1 cellular context compared by ENCODE assay signal in the genomic region with DNA sequence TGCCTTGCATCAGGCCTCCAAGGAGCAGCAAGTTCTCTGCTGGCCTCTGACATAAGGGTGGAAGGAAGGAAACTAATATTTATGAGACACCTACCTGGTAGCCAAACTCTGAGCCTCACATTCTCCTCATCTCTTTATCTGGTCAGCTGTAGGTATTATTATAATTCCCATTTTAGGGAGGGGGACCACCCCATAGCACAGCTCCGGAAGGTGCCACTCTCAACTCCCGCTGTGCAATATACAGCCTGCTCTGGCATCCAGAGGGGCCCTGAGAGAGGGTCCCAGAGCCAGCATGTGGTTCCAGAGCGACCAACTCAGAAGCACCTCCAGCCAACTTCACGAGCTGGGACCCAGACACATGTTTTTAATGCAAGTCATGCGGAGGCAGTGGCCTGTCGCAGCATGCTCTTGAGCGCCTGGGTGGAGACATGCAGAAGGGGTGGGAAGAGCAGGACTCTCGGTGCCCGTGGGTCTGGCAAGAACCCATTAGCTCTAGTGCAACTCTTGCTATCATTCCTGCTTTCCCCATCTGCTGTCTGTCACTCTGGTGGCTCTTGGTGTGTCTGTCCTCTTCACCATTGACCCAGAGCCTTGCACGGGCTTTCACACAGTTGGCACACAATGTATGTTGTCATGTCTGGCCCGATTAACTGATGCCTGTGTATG.
TF ChIP-seq lines count a peak whose summit lies in the region.

No MANE protein-coding gene starts in this region.

TF ChIP-seq in K562, 482 proteins besides CTCF, POLR2A, EP300 and RAD21 (continued from another document and continues in another):
- TF ChIP-seq, protein P1, sequence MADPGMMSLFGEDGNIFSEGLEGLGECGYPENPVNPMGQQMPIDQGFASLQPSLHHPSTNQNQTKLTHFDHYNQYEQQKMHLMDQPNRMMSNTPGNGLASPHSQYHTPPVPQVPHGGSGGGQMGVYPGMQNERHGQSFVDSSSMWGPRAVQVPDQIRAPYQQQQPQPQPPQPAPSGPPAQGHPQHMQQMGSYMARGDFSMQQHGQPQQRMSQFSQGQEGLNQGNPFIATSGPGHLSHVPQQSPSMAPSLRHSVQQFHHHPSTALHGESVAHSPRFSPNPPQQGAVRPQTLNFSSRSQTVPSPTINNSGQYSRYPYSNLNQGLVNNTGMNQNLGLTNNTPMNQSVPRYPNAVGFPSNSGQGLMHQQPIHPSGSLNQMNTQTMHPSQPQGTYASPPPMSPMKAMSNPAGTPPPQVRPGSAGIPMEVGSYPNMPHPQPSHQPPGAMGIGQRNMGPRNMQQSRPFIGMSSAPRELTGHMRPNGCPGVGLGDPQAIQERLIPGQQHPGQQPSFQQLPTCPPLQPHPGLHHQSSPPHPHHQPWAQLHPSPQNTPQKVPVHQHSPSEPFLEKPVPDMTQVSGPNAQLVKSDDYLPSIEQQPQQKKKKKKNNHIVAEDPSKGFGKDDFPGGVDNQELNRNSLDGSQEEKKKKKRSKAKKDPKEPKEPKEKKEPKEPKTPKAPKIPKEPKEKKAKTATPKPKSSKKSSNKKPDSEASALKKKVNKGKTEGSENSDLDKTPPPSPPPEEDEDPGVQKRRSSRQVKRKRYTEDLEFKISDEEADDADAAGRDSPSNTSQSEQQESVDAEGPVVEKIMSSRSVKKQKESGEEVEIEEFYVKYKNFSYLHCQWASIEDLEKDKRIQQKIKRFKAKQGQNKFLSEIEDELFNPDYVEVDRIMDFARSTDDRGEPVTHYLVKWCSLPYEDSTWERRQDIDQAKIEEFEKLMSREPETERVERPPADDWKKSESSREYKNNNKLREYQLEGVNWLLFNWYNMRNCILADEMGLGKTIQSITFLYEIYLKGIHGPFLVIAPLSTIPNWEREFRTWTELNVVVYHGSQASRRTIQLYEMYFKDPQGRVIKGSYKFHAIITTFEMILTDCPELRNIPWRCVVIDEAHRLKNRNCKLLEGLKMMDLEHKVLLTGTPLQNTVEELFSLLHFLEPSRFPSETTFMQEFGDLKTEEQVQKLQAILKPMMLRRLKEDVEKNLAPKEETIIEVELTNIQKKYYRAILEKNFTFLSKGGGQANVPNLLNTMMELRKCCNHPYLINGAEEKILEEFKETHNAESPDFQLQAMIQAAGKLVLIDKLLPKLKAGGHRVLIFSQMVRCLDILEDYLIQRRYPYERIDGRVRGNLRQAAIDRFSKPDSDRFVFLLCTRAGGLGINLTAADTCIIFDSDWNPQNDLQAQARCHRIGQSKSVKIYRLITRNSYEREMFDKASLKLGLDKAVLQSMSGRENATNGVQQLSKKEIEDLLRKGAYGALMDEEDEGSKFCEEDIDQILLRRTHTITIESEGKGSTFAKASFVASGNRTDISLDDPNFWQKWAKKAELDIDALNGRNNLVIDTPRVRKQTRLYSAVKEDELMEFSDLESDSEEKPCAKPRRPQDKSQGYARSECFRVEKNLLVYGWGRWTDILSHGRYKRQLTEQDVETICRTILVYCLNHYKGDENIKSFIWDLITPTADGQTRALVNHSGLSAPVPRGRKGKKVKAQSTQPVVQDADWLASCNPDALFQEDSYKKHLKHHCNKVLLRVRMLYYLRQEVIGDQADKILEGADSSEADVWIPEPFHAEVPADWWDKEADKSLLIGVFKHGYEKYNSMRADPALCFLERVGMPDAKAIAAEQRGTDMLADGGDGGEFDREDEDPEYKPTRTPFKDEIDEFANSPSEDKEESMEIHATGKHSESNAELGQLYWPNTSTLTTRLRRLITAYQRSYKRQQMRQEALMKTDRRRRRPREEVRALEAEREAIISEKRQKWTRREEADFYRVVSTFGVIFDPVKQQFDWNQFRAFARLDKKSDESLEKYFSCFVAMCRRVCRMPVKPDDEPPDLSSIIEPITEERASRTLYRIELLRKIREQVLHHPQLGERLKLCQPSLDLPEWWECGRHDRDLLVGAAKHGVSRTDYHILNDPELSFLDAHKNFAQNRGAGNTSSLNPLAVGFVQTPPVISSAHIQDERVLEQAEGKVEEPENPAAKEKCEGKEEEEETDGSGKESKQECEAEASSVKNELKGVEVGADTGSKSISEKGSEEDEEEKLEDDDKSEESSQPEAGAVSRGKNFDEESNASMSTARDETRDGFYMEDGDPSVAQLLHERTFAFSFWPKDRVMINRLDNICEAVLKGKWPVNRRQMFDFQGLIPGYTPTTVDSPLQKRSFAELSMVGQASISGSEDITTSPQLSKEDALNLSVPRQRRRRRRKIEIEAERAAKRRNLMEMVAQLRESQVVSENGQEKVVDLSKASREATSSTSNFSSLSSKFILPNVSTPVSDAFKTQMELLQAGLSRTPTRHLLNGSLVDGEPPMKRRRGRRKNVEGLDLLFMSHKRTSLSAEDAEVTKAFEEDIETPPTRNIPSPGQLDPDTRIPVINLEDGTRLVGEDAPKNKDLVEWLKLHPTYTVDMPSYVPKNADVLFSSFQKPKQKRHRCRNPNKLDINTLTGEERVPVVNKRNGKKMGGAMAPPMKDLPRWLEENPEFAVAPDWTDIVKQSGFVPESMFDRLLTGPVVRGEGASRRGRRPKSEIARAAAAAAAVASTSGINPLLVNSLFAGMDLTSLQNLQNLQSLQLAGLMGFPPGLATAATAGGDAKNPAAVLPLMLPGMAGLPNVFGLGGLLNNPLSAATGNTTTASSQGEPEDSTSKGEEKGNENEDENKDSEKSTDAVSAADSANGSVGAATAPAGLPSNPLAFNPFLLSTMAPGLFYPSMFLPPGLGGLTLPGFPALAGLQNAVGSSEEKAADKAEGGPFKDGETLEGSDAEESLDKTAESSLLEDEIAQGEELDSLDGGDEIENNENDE (IDR thresholded peaks at IDR 0.05; ENCODE audit: low read depth, low read length), result no peak
- TF ChIP-seq ZBTB8A (IDR thresholded peaks at IDR 0.05; ENCODE audit: partially characterized antibody) (no peak), ZNF57 (CRISPR knock-in tag; IDR thresholded peaks at IDR 0.05) (no peak), KDM5B (IDR thresholded peaks at IDR 0.05; ENCODE audit: insufficient replicate concordance, low read depth, low read length) (peak; percentile 48), SREBF2 (CRISPR knock-in tag; IDR thresholded peaks at IDR 0.05) (no peak), KAT8 (IDR thresholded peaks at IDR 0.05; ENCODE audit: low read depth) (no peak), HOMEZ (CRISPR knock-in tag; IDR thresholded peaks at IDR 0.05) (no peak), U2AF2 (optimal IDR thresholded peaks at IDR 0.05; ENCODE audit: low read depth, low read length) (no peak), ZBTB1 (CRISPR knock-in tag; IDR thresholded peaks at IDR 0.05; ENCODE audit: borderline replicate concordance, low read depth) (no peak), FUS (optimal IDR thresholded peaks at IDR 0.05; ENCODE audit: low read depth, low read length) (no peak), PHB2 (IDR thresholded peaks at IDR 0.05; ENCODE audit: low read depth) (no peak), RBBP5 (IDR thresholded peaks at IDR 0.05; ENCODE audit: borderline replicate concordance, insufficient read depth, low read length, poor library complexity, severe bottlenecking) (no peak), STAT5B (CRISPR knock-in tag; IDR thresholded peaks at IDR 0.05) (no peak), ZNF239 (CRISPR knock-in tag; IDR thresholded peaks at IDR 0.05) (no peak), ZNF586 (CRISPR knock-in tag; conservative IDR thresholded peaks at IDR 0.05) (no peak), PHTF2 (CRISPR knock-in tag; IDR thresholded peaks at IDR 0.05) (no peak), SRF (CRISPR knock-in tag; IDR thresholded peaks at IDR 0.05) (no peak), ZNF23 (CRISPR knock-in tag; IDR thresholded peaks at IDR 0.05) (no peak), ZNF699 (CRISPR knock-in tag; IDR thresholded peaks at IDR 0.05; ENCODE audit: insufficient replicate concordance) (no peak), FOXP1 (CRISPR knock-in tag; IDR thresholded peaks at IDR 0.05) (peak; percentile 37; the same call in 1 of the 2 replicates), CBFA2T2 (conservative IDR thresholded peaks at IDR 0.05) (no peak), CUX1 (CRISPR knock-in tag; IDR thresholded peaks at IDR 0.05) (no peak), ZNF232 (CRISPR knock-in tag; IDR thresholded peaks at IDR 0.05) (no peak)
- TF ChIP-seq, protein P2, sequence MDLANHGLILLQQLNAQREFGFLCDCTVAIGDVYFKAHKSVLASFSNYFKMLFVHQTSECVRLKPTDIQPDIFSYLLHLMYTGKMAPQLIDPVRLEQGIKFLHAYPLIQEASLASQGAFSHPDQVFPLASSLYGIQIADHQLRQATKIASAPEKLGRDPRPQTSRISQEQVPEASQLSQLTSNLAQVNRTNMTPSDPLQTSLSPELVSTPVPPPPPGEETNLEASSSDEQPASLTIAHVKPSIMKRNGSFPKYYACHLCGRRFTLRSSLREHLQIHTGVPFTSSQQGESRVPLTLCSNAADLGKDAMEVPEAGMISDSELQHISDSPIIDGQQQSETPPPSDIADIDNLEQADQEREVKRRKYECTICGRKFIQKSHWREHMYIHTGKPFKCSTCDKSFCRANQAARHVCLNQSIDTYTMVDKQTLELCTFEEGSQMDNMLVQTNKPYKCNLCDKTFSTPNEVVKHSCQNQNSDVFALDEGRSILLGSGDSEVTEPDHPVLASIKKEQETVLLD (IDR thresholded peaks at IDR 0.05), result no peak
- TF ChIP-seq, protein P3, sequence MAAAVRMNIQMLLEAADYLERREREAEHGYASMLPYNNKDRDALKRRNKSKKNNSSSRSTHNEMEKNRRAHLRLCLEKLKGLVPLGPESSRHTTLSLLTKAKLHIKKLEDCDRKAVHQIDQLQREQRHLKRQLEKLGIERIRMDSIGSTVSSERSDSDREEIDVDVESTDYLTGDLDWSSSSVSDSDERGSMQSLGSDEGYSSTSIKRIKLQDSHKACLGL (CRISPR knock-in tag; IDR thresholded peaks at IDR 0.05; ENCODE audit: borderline replicate concordance, poor library complexity, severe bottlenecking), result no peak
- TF ChIP-seq, protein P4, sequence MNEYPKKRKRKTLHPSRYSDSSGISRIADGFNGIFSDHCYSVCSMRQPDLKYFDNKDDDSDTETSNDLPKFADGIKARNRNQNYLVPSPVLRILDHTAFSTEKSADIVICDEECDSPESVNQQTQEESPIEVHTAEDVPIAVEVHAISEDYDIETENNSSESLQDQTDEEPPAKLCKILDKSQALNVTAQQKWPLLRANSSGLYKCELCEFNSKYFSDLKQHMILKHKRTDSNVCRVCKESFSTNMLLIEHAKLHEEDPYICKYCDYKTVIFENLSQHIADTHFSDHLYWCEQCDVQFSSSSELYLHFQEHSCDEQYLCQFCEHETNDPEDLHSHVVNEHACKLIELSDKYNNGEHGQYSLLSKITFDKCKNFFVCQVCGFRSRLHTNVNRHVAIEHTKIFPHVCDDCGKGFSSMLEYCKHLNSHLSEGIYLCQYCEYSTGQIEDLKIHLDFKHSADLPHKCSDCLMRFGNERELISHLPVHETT (CRISPR knock-in tag; conservative IDR thresholded peaks at IDR 0.05 in 1 of 2, IDR thresholded peaks at IDR 0.05 in 1 of 2), result peak in 1 of 2 experiments; percentile 82; a peak in 2 of 4 replicates
- TF ChIP-seq, protein P5, sequence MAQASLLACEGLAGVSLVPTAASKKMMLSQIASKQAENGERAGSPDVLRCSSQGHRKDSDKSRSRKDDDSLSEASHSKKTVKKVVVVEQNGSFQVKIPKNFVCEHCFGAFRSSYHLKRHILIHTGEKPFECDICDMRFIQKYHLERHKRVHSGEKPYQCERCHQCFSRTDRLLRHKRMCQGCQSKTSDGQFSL (CRISPR knock-in tag; IDR thresholded peaks at IDR 0.05), result no peak
- TF ChIP-seq, protein P5 (tag; IDR thresholded peaks at IDR 0.05), result no peak
- TF ChIP-seq, protein P6, sequence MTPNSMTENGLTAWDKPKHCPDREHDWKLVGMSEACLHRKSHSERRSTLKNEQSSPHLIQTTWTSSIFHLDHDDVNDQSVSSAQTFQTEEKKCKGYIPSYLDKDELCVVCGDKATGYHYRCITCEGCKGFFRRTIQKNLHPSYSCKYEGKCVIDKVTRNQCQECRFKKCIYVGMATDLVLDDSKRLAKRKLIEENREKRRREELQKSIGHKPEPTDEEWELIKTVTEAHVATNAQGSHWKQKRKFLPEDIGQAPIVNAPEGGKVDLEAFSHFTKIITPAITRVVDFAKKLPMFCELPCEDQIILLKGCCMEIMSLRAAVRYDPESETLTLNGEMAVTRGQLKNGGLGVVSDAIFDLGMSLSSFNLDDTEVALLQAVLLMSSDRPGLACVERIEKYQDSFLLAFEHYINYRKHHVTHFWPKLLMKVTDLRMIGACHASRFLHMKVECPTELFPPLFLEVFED (CRISPR knock-in tag; conservative IDR thresholded peaks at IDR 0.05), result no peak
